In the genomic region with DNA sequence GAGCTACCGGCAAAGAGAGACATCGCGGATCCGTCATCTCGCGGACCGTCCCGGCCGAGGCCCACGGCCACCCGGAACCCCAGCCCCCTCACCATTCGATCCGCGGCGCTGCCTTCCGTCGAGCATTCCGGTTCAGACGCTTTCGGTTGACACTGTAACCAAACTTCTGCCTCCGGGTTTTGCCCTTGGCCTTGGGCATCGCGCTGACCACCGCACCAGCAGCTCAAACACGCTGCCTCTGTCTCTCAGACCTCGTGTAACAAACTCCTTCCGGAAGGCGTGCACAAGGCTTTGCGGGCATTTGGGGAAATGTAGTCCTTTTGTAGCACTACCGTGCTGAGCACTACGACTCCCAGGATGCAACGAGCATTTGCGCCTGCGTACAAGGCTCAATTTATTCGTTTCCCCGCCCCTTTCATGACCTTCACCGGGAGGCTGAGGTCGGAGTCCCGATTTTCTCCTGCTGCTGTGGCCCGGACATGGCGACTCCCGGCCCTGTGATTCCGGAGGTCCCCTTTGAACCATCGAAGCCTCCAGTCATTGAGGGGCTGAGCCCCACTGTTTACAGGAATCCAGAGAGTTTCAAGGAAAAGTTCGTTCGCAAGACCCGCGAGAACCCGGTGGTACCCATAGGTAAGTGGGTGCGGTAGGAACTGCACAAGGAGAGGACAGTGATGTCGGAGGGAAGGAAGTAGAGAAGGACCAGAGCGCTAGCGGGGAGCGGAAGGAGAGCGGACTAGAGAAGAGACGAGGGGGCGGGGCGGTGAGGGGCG, we compare ENCODE assay signal across 1 cellular context.
TF ChIP-seq lines count a peak whose summit lies in the region.

TSS of gene HIGD2A (plus strand) at position 411 of the 773 bp plus-strand sequence. CDS start at position 480, 69 bp downstream.
TSS of gene NOP16 (minus strand) at position 258 of the 773 bp plus-strand sequence. CDS start at position 199, 59 bp downstream.

TF ChIP-seq in GM12878, 131 proteins besides CTCF, POLR2A, EP300 and RAD21 (continued from another document and continues in another):
- TF ChIP-seq PRDM15 (CRISPR knock-in tag; IDR thresholded peaks at IDR 0.05): no peak
- TF ChIP-seq FOXM1 (IDR thresholded peaks at IDR 0.05; ENCODE audit: low read depth, low read length): no peak
- 0 out of 2 replicates have a peak, but pooled peaks have one; percentile 34 for TF ChIP-seq GATAD2B (conservative IDR thresholded peaks at IDR 0.05; ENCODE audit: low read depth)
- TF ChIP-seq YY1 (IDR thresholded peaks at IDR 0.05; ENCODE audit: low read depth, low read length): peak; percentile 84
- no peak for TF ChIP-seq USF1 (IDR thresholded peaks at IDR 0.05; ENCODE audit: borderline replicate concordance, extremely low read length, insufficient read depth, low read depth, low read length)
- no peak for TF ChIP-seq DPF2 (IDR thresholded peaks at IDR 0.05)
- peak; percentile 77 for TF ChIP-seq CREB1 (IDR thresholded peaks at IDR 0.05; ENCODE audit: low read depth)
- TF ChIP-seq IKZF1 (conservative IDR thresholded peaks at IDR 0.05): peak; percentile 94
- no peak for TF ChIP-seq PAX8 (IDR thresholded peaks at IDR 0.05)
- no peak for TF ChIP-seq CHD4 (IDR thresholded peaks at IDR 0.05)
- peak; percentile 62 to 82 for TF ChIP-seq IKZF2 (IDR thresholded peaks at IDR 0.05)
- TF ChIP-seq PAX5 (IDR thresholded peaks at IDR 0.05; ENCODE audit: borderline replicate concordance, low read depth, low read length): no peak
- TF ChIP-seq FOXK2 (IDR thresholded peaks at IDR 0.05): no peak
- TF ChIP-seq HDAC2 (IDR thresholded peaks at IDR 0.05): no peak; the same call in 1 of the 2 replicates
- TF ChIP-seq ESRRA (IDR thresholded peaks at IDR 0.05; ENCODE audit: low read length): peak; percentile 99
- no peak for TF ChIP-seq CBX3 (IDR thresholded peaks at IDR 0.05; ENCODE audit: borderline replicate concordance, low read depth)
- TF ChIP-seq HDGF (IDR thresholded peaks at IDR 0.05): no peak
- TF ChIP-seq ZNF592 (IDR thresholded peaks at IDR 0.05): no peak
- peak; percentile 67; the same call in 1 of the 2 replicates for TF ChIP-seq MTA2 (IDR thresholded peaks at IDR 0.05; ENCODE audit: low read depth)
- TF ChIP-seq ETV6 (conservative IDR thresholded peaks at IDR 0.05 in 1 of 2, IDR thresholded peaks at IDR 0.05 in 1 of 2; ENCODE audit: borderline replicate concordance in 1 of 2, low read depth in 1 of 2): 0 out of 4 replicates have a peak, but pooled peaks of 1 of the 2 experiments have one; percentile 7
- no peak for TF ChIP-seq SREBF2 (IDR thresholded peaks at IDR 0.05; ENCODE audit: low read length)
- TF ChIP-seq NR2C2 (IDR thresholded peaks at IDR 0.05; ENCODE audit: borderline replicate concordance, control insufficient read depth, insufficient read length, low read depth): no peak
- TF ChIP-seq SMARCA5 (IDR thresholded peaks at IDR 0.05): peak; percentile 50; the same call in 1 of the 2 replicates
- no peak for TF ChIP-seq KDM1A (IDR thresholded peaks at IDR 0.05; ENCODE audit: borderline replicate concordance)
- TF ChIP-seq LARP7 (IDR thresholded peaks at IDR 0.05): no peak; the same call in 1 of the 2 replicates
- no peak for TF ChIP-seq NFIC (IDR thresholded peaks at IDR 0.05; ENCODE audit: low read depth, low read length)
- TF ChIP-seq, protein P1, sequence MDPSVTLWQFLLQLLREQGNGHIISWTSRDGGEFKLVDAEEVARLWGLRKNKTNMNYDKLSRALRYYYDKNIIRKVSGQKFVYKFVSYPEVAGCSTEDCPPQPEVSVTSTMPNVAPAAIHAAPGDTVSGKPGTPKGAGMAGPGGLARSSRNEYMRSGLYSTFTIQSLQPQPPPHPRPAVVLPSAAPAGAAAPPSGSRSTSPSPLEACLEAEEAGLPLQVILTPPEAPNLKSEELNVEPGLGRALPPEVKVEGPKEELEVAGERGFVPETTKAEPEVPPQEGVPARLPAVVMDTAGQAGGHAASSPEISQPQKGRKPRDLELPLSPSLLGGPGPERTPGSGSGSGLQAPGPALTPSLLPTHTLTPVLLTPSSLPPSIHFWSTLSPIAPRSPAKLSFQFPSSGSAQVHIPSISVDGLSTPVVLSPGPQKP (IDR thresholded peaks at IDR 0.05; ENCODE audit: low read depth, low read length): peak; percentile 81
- TF ChIP-seq BCL3 (IDR thresholded peaks at IDR 0.05; ENCODE audit: borderline replicate concordance, insufficient read depth, low read depth, low read length, poor library complexity, severe bottlenecking): no peak
- peak; percentile 57; the same call in 1 of the 2 replicates for TF ChIP-seq E2F4 (IDR thresholded peaks at IDR 0.05; ENCODE audit: low read depth, low read length)
- TF ChIP-seq, protein P2, sequence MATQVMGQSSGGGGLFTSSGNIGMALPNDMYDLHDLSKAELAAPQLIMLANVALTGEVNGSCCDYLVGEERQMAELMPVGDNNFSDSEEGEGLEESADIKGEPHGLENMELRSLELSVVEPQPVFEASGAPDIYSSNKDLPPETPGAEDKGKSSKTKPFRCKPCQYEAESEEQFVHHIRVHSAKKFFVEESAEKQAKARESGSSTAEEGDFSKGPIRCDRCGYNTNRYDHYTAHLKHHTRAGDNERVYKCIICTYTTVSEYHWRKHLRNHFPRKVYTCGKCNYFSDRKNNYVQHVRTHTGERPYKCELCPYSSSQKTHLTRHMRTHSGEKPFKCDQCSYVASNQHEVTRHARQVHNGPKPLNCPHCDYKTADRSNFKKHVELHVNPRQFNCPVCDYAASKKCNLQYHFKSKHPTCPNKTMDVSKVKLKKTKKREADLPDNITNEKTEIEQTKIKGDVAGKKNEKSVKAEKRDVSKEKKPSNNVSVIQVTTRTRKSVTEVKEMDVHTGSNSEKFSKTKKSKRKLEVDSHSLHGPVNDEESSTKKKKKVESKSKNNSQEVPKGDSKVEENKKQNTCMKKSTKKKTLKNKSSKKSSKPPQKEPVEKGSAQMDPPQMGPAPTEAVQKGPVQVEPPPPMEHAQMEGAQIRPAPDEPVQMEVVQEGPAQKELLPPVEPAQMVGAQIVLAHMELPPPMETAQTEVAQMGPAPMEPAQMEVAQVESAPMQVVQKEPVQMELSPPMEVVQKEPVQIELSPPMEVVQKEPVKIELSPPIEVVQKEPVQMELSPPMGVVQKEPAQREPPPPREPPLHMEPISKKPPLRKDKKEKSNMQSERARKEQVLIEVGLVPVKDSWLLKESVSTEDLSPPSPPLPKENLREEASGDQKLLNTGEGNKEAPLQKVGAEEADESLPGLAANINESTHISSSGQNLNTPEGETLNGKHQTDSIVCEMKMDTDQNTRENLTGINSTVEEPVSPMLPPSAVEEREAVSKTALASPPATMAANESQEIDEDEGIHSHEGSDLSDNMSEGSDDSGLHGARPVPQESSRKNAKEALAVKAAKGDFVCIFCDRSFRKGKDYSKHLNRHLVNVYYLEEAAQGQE (IDR thresholded peaks at IDR 0.05; ENCODE audit: low read depth, low read length): no peak
- no peak; the same call in 1 of the 2 replicates for TF ChIP-seq CHD1 (IDR thresholded peaks at IDR 0.05; ENCODE audit: low read depth, low read length)
- peak; percentile 89 for TF ChIP-seq CBFB (IDR thresholded peaks at IDR 0.05; ENCODE audit: low read depth)
- TF ChIP-seq ZNF24 (IDR thresholded peaks at IDR 0.05): no peak
- peak; percentile 74; the same call in 1 of the 2 replicates for TF ChIP-seq HSF1 (IDR thresholded peaks at IDR 0.05; ENCODE audit: low read depth, low read length)
- no peak for TF ChIP-seq TCF7 (IDR thresholded peaks at IDR 0.05; ENCODE audit: borderline replicate concordance)
- no peak for TF ChIP-seq ZNF217 (IDR thresholded peaks at IDR 0.05)
- TF ChIP-seq BHLHE40 (IDR thresholded peaks at IDR 0.05; ENCODE audit: borderline replicate concordance in 1 of 2, low read depth in 2 of 2, low read length in 1 of 2): peak; percentile 44 to 54; a peak in 3 of 4 replicates
- TF ChIP-seq ZZZ3 (IDR thresholded peaks at IDR 0.05; ENCODE audit: control insufficient read depth, insufficient read length, low read depth): no peak
- TF ChIP-seq EGR1 (IDR thresholded peaks at IDR 0.05; ENCODE audit: borderline replicate concordance in 1 of 2, low read depth in 2 of 2, low read length in 2 of 2): peak; percentile 30 to 46
- no peak; the same call in 1 of the 2 replicates for TF ChIP-seq RAD51 (IDR thresholded peaks at IDR 0.05)
- no peak for TF ChIP-seq ZSCAN29 (IDR thresholded peaks at IDR 0.05)
- TF ChIP-seq ZNF274 (IDR thresholded peaks at IDR 0.05; ENCODE audit: insufficient read depth, insufficient read length): no peak
- TF ChIP-seq POLR2AphosphoS2 (IDR thresholded peaks at IDR 0.05; ENCODE audit: low read depth, low read length): no peak; the same call in 1 of the 2 replicates
